8 cellular contexts compared by ENCODE assay signal in genomic region chr17:7219434-7219811, GRCh38. TPM values are rescaled to one million over a fixed set of nuclear protein-coding genes. Genes with fewer than 3 reads are reported as not detected.
DNase-seq lines count a peak whose midpoint lies in the region; ATAC-seq and TF ChIP-seq lines count a peak whose summit lies in the region.

No MANE protein-coding gene starts in this region.

- CTCF ChIA-PET in naive thymus-derived CD4-positive, alpha-beta T cell (lab: Charles Lee), result interaction anchor here (1.1 to 3.1 kb wide), 5 partner anchors 14 to 77 kb away, joined by 3 to 22 read pairs (median 6); partner anchors contain the start of genes DVL2, GABARAP and PHF23
- CTCF ChIA-PET in GM10248 (lab: Yijun Ruan, JAX), result interaction anchor here (1.1 to 3.7 kb wide), 7 partner anchors 10 to 174 kb away, joined by 3 to 31 read pairs (median 6); partner anchors contain the start of gene DVL2

- TF ChIP-seq CTCF in AG09309 (IDR thresholded peaks at IDR 0.05; ENCODE audit: control insufficient read depth, insufficient read depth, low read depth, low read length, missing control alignments) (no peak), LNCaP clone FGC (IDR thresholded peaks at IDR 0.05; ENCODE audit: control insufficient read depth, extremely low read depth, insufficient read depth) (no peak), coronary artery (IDR thresholded peaks at IDR 0.05) (no peak), GM20000 (IDR thresholded peaks at IDR 0.05; ENCODE audit: extremely low read depth, missing control alignments) (no peak), GM10248 (IDR thresholded peaks at IDR 0.05; ENCODE audit: control extremely low read depth, extremely low read depth, low read depth, missing control alignments) (no peak)

- POLR2A ChIA-PET in naive thymus-derived CD4-positive, alpha-beta T cell (lab: Charles Lee), result interaction anchor here (0.6 to 13.7 kb wide), 7 partner anchors 9 to 638 kb away, joined by 3 to 265 read pairs (median 6); partner anchors contain the start of genes CTDNEP1, DVL2, ELP5 and GABARAP
- POLR2A ChIA-PET in GM10248 (lab: Yijun Ruan, JAX), result interaction anchor here (0.6 to 1.7 kb wide), 3 partner anchors 18 to 1994 kb away, joined by 3 to 6 read pairs (median 5); no protein-coding TSS in a partner anchor

- H3K9me3 Mint-ChIP-seq in naive thymus-derived CD4-positive, alpha-beta T cell, result peaks cover 0 to 6% (median 0%) of the 10 kb centered on the region in 11 donors

- no peaks in the 10 kb centered on the region for H3K27me3 Mint-ChIP-seq in naive thymus-derived CD4-positive, alpha-beta T cell

- peaks cover 0 to 14% (median 3%) of the 10 kb centered on the region in 5 donors for H3K36me3 Mint-ChIP-seq in naive thymus-derived CD4-positive, alpha-beta T cell

- H3K4me3 ChIP-seq in AG09309 (ENCODE audit: control insufficient read depth, low read depth, low read length) (peak overlapping the region; percentile 77), LNCaP clone FGC (ENCODE audit: low read depth, low read length) (peak overlapping the region; percentile 71), coronary artery (peak overlapping the region; percentile 95)
- peak overlapping the region; percentile 73 for H3K4me3 ChIP-seq in naive thymus-derived CD4-positive, alpha-beta T cell (ENCODE audit: low read length)

- no peaks in the 10 kb centered on the region for H3K9me3 ChIP-seq in naive thymus-derived CD4-positive, alpha-beta T cell (ENCODE audit: control insufficient read depth in 2 of 3, low read length in 3 of 3)

- H3K4me3 Mint-ChIP-seq in naive thymus-derived CD4-positive, alpha-beta T cell, result peak overlapping the region; percentile 88 to 95 (median 91)

- peaks cover 35 to 66% (median 61%) of the 10 kb centered on the region in 7 donors for H3K4me1 Mint-ChIP-seq in naive thymus-derived CD4-positive, alpha-beta T cell

- DNase-seq in AG09309 (ENCODE audit: low read depth) (no peak), LNCaP clone FGC (ENCODE audit: low read depth) (no peak), coronary artery (ENCODE audit: low spot score) (no peak), GM20000 (ENCODE audit: low spot score) (no peak), GM10248 (ENCODE audit: extremely low spot score) (no peak), NCI-H146 treated with DMSO at 0.1 percent for 48 hours (lab: John Stamatoyannopoulos, UW; ENCODE audit: unreplicated experiment) (no peak), medulla oblongata (ENCODE audit: extremely low spot score) (no peak)
- no peak for DNase-seq in naive thymus-derived CD4-positive, alpha-beta T cell

- H3K36me3 ChIP-seq in naive thymus-derived CD4-positive, alpha-beta T cell (ENCODE audit: control insufficient read depth in 2 of 3, insufficient read depth in 3 of 3, low read length in 3 of 3), result peaks cover 0 to 30% (median 4%) of the 10 kb centered on the region in 3 experiments

- H3K27ac Mint-ChIP-seq in naive thymus-derived CD4-positive, alpha-beta T cell, result peak overlapping the region; percentile 81 to 98 (median 96)

- peak overlapping the region; percentile 98 to 99 for H3K27ac ChIP-seq in coronary artery
- H3K27ac ChIP-seq in naive thymus-derived CD4-positive, alpha-beta T cell (ENCODE audit: low read depth, low read length), result peak overlapping the region; percentile 75

- ATAC-seq in naive thymus-derived CD4-positive, alpha-beta T cell, result no peak

- peaks cover 30 to 51% of the 10 kb centered on the region in 2 donors for H3K4me1 ChIP-seq in naive thymus-derived CD4-positive, alpha-beta T cell (ENCODE audit: control insufficient read depth in 2 of 2, insufficient read depth in 2 of 2, low read length in 2 of 2)

- intact Hi-C loops in naive thymus-derived CD4-positive, alpha-beta T cell (cut with micrococcal nuclease), result loop anchor here (1.0 to 10.0 kb wide), 7 partner anchors 15 to 625 kb away; partner anchors contain the start of genes C17orf100 (in 1 of the 2), DVL2 (in 1 of the 2), ELP5 (in 1 of the 2) and KDM6B (in 1 of the 2)

- no peaks in the 10 kb centered on the region for H3K27me3 ChIP-seq in naive thymus-derived CD4-positive, alpha-beta T cell (ENCODE audit: control insufficient read depth in 2 of 2, insufficient read depth in 2 of 2, low read length in 2 of 2)

RNA-seq across cellular contexts. Expression of gene DLG4, which starts 0.2 kb away (rescaled TPM):
- 10 to 100 TPM; 10.9 to 25.4 (median 16.5) TPM for total RNA-seq in naive thymus-derived CD4-positive, alpha-beta T cell
- under 1 TPM; 0.26 to 0.83 TPM for polyA plus RNA-seq in naive thymus-derived CD4-positive, alpha-beta T cell

RNA-seq across cellular contexts. Expression of gene ACADVL, which starts 0.3 kb away (rescaled TPM):
- 100 to 1,000 TPM; 287 to 390 (median 339) TPM for total RNA-seq in naive thymus-derived CD4-positive, alpha-beta T cell
- polyA plus RNA-seq in naive thymus-derived CD4-positive, alpha-beta T cell, result 10 to 100 TPM; 75.3 to 88.4 TPM

RNA-seq across cellular contexts. Expression of gene DVL2, which starts 14.9 kb away (rescaled TPM):
- 10 to 100 TPM; 51.2 to 91.5 (median 52.3) TPM for total RNA-seq in naive thymus-derived CD4-positive, alpha-beta T cell
- 10 to 100 TPM; 15.1 to 31.1 TPM for polyA plus RNA-seq in naive thymus-derived CD4-positive, alpha-beta T cell

RNA-seq across cellular contexts. Expression of gene PHF23, which starts 19.8 kb away (rescaled TPM):
- total RNA-seq in naive thymus-derived CD4-positive, alpha-beta T cell, result 10 to 100 TPM; 12.3 to 58.7 (median 55.2) TPM
- 10 to 100 TPM; 16.0 to 41.3 TPM for polyA plus RNA-seq in naive thymus-derived CD4-positive, alpha-beta T cell

RNA-seq across cellular contexts. Expression of gene GABARAP, which starts 22.8 kb away (rescaled TPM):
- 100 to 1,000 TPM; 214 to 427 (median 286) TPM for total RNA-seq in naive thymus-derived CD4-positive, alpha-beta T cell
- 100 to 1,000 TPM; 656 to 950 TPM for polyA plus RNA-seq in naive thymus-derived CD4-positive, alpha-beta T cell
